Comparison of ENCODE assay signal across 8 cellular contexts in the genomic region with DNA sequence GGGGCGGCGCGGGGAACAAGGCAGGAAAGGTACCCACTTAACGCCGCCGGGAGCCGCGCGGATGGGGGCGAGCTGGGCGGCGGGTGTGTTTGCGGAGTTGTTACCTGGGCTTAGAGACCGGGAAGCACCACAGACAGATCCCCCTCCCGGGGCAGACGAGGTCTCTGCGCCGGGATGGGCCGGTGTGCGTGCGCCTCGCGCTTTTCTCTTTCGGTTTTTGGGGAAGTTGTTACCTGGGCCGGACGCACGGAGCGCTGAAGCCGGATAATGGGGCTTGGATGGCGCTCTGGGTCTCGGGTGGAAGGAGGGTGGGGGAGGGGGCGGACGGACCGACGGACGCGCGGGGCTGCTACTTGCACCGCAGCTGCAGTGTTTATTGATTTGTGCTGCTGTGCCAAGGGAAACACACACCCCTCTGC. TPM values are rescaled to one million over a fixed set of nuclear protein-coding genes. Genes with fewer than 3 reads are reported as not detected.
DNase-seq lines count a peak whose midpoint lies in the region; ATAC-seq and TF ChIP-seq lines count a peak whose summit lies in the region.

No MANE protein-coding gene starts in this region.

- POLR2A ChIA-PET in CD4-positive, alpha-beta memory T cell (lab: Charles Lee; ENCODE audit: partially characterized antibody) = interaction anchor here (1.1 to 2.1 kb wide), 4 partner anchors 8 to 288 kb away, joined by 3 to 8 read pairs (median 4); a partner anchor contains a TSS

- CTCF ChIA-PET in CD4-positive, alpha-beta memory T cell (lab: Charles Lee; ENCODE audit: partially characterized antibody) = no interaction called here

- no peaks in the 10 kb centered on the region for H3K9me3 ChIP-seq in CD4-positive, alpha-beta memory T cell (ENCODE audit: control insufficient read depth in 1 of 2, low read length in 2 of 2)
- H3K9me3 ChIP-seq in KOPT-K1 (ENCODE audit: insufficient read depth, low read length, poor library complexity, severe bottlenecking) = no peaks in the 10 kb centered on the region
- H3K9me3 ChIP-seq in muscle layer of colon (ENCODE audit: low read length) = no peaks in the 10 kb centered on the region
- H3K9me3 ChIP-seq in stomach smooth muscle (ENCODE audit: control insufficient read depth in 2 of 2, low read length in 2 of 2) = no peaks in the 10 kb centered on the region

- H3K4me1 Mint-ChIP-seq in CD4-positive, alpha-beta memory T cell = peaks cover 28 to 58% (median 42%) of the 10 kb centered on the region in 4 donors
- peaks cover 37% of the 10 kb centered on the region for H3K4me1 Mint-ChIP-seq in endothelial cell (ENCODE audit: unreplicated experiment)

- peak overlapping the region; percentile 63 for H3K9ac ChIP-seq in muscle layer of colon (ENCODE audit: low read length)
- peak overlapping the region; percentile 76 to 85 for H3K9ac ChIP-seq in stomach smooth muscle (ENCODE audit: low read length in 2 of 2)

- peak overlapping the region; percentile 79 to 97 (median 95) for H3K4me3 Mint-ChIP-seq in CD4-positive, alpha-beta memory T cell
- H3K4me3 Mint-ChIP-seq in endothelial cell (ENCODE audit: unreplicated experiment) = peak overlapping the region; percentile 99

- peak overlapping the region; percentile 61 for H3K27ac ChIP-seq in CD4-positive, alpha-beta memory T cell (ENCODE audit: low read depth, low read length)
- peak overlapping the region; percentile 99 for H3K27ac ChIP-seq in KOPT-K1 (ENCODE audit: low read depth, low read length, poor library complexity, severe bottlenecking)
- H3K27ac ChIP-seq in muscle layer of colon (ENCODE audit: low read depth, low read length) = peak overlapping the region; percentile 95
- peak overlapping the region; percentile 85 for H3K27ac ChIP-seq in stomach smooth muscle (ENCODE audit: low read length)

- H3K36me3 Mint-ChIP-seq in CD4-positive, alpha-beta memory T cell = peaks cover 0 to 17% of the 10 kb centered on the region in 2 donors
- peaks cover 10% of the 10 kb centered on the region for H3K36me3 Mint-ChIP-seq in endothelial cell (ENCODE audit: low read depth, unreplicated experiment)

- no peaks in the 10 kb centered on the region for H3K27me3 Mint-ChIP-seq in CD4-positive, alpha-beta memory T cell
- H3K27me3 Mint-ChIP-seq in endothelial cell (ENCODE audit: unreplicated experiment) = peaks cover 14% of the 10 kb centered on the region

- no peak for TF ChIP-seq CTCF in endothelial cell (IDR thresholded peaks at IDR 0.05; ENCODE audit: unreplicated experiment)

- H3K36me3 ChIP-seq in CD4-positive, alpha-beta memory T cell (ENCODE audit: insufficient read depth, low read length) = no peaks in the 10 kb centered on the region
- H3K36me3 ChIP-seq in KOPT-K1 (ENCODE audit: insufficient read depth, low read length) (no peaks in the 10 kb centered on the region), muscle layer of colon (ENCODE audit: insufficient read depth, low read length) (no peaks in the 10 kb centered on the region), stomach smooth muscle (ENCODE audit: control insufficient read depth in 2 of 2, insufficient read depth in 2 of 2, low read length in 2 of 2) (no peaks in the 10 kb centered on the region)

- H3K9me3 Mint-ChIP-seq in CD4-positive, alpha-beta memory T cell = peaks cover 0 to 4% (median 0%) of the 10 kb centered on the region in 8 donors
- H3K9me3 Mint-ChIP-seq in endothelial cell (ENCODE audit: unreplicated experiment) = no peaks in the 10 kb centered on the region

- intact Hi-C loops in CD4-positive, alpha-beta memory T cell (cut with micrococcal nuclease) = loop anchor here (1.0 to 10.0 kb wide), 3 partner anchors 37 to 735 kb away; a partner anchor contains a TSS

- DNase-seq in CD4-positive, alpha-beta memory T cell = peak; percentile 53 to 64 (median 58)
- peak; percentile 45 for DNase-seq in activated CD8-positive, alpha-beta memory T cell treated with anti-CD3 and anti-CD28 coated beads, Interleukin-2, amount 50 U/mL, for 4 hours
- DNase-seq in endothelial cell (ENCODE audit: low spot score) (peak; percentile 22), NOMO-1 treated with dmso at 0.1 percent for 144 hours (lab: John Stamatoyannopoulos, UW; ENCODE audit: unreplicated experiment) (no peak)

- H3K4me3 ChIP-seq in CD4-positive, alpha-beta memory T cell (ENCODE audit: low read length in 2 of 2) = peak overlapping the region; percentile 40 to 74
- H3K4me3 ChIP-seq in muscle layer of colon (ENCODE audit: low read depth in 1 of 2, low read length in 2 of 2) = peak overlapping the region; percentile 80 to 96
- peak overlapping the region; percentile 91 to 92 for H3K4me3 ChIP-seq in stomach smooth muscle (ENCODE audit: low read length in 2 of 2)

- H3K27ac Mint-ChIP-seq in CD4-positive, alpha-beta memory T cell = peak overlapping the region; percentile 88 to 98 (median 95)
- peak overlapping the region; percentile 93 for H3K27ac Mint-ChIP-seq in endothelial cell (ENCODE audit: unreplicated experiment)

- H3K4me1 ChIP-seq in CD4-positive, alpha-beta memory T cell (ENCODE audit: insufficient read depth, low read length) = peaks cover 30% of the 10 kb centered on the region
- H3K4me1 ChIP-seq in muscle layer of colon (ENCODE audit: insufficient read depth, low read length) = peaks cover 19% of the 10 kb centered on the region
- peaks cover 6% of the 10 kb centered on the region for H3K4me1 ChIP-seq in stomach smooth muscle (ENCODE audit: control insufficient read depth, insufficient read depth, low read length)

- no peaks in the 10 kb centered on the region for H3K27me3 ChIP-seq in CD4-positive, alpha-beta memory T cell (ENCODE audit: insufficient read depth, low read length)
- H3K27me3 ChIP-seq in muscle layer of colon (ENCODE audit: control insufficient read depth in 1 of 2, insufficient read depth in 2 of 2, low read length in 2 of 2) = no peaks in the 10 kb centered on the region
- no peaks in the 10 kb centered on the region for H3K27me3 ChIP-seq in stomach smooth muscle (ENCODE audit: control insufficient read depth in 1 of 2, insufficient read depth in 2 of 2, low read length in 2 of 2)

- ATAC-seq in GM21360 (IDR thresholded peaks at IDR 0.05; ENCODE audit: unreplicated experiment) = peak; percentile 11

RNA-seq across cellular contexts. Expression of a gene that starts 1.2 kb away (rescaled TPM):
- total RNA-seq in CD4-positive, alpha-beta memory T cell = 10 to 100 TPM; 68.7 to 70.6 TPM
- 10 to 100 TPM; 19.1 to 31.3 TPM for polyA plus RNA-seq in CD4-positive, alpha-beta memory T cell
- 76.6 TPM for total RNA-seq in endothelial cell (ENCODE audit: unreplicated experiment)
